Comparison of ENCODE assay signal across 11 cellular contexts in the genomic region with DNA sequence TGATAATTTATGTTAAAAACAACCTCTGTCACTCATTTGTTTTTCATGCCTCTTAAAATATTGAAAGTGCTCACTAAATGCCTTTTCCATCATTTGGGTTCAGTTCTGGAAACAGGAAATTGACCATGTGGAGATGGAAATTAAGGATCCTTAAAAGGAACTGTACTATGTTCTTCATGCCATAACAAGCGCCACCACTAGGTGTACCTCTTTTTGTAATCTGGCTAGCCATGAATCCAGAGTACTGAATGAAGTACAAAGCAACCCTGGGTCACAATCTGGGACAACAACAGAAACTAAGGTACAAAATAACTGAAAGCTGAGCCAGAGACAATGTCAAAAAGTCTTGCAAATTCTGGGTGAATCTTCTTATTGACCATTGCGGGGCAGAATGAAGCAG.
DNase-seq lines count a peak whose midpoint lies in the region; ATAC-seq and TF ChIP-seq lines count a peak whose summit lies in the region.
"Had no signal": no experiment of that assay in that cellular context is flagged by ENCODE, and none has a peak within 500 bp of the region (broad histone marks: within the 10 kb centered on the region; RNA-seq: fewer than 3 reads in every experiment).

No MANE protein-coding gene starts in this region.

- no peak overlapping the region for H3K27ac Mint-ChIP-seq in activated T-cell treated with anti-CD3 and anti-CD28 coated beads, Interleukin-2, amount 50 U/mL, for 24 hours
- H3K27ac Mint-ChIP-seq: activated CD8-positive, alpha-beta memory T cell treated with anti-CD3 and anti-CD28 coated beads, Interleukin-2, amount 10 ng/mL, durations not matched to agents 7 days and 5 days had no signal

- no peak overlapping the region for H3K4me3 Mint-ChIP-seq in activated T-cell treated with anti-CD3 and anti-CD28 coated beads, Interleukin-2, amount 50 U/mL, for 24 hours
- H3K4me3 Mint-ChIP-seq: activated CD8-positive, alpha-beta memory T cell treated with anti-CD3 and anti-CD28 coated beads, Interleukin-2, amount 10 ng/mL, durations not matched to agents 7 days and 5 days had no signal

- in situ Hi-C loops in SK-MEL-5 (cut with HindIII; ENCODE audit: low pct_unique_long_range_greater_than_20kb, low sequenced_read_pairs), result no loop called here

- no peaks in the 10 kb centered on the region for H3K27me3 Mint-ChIP-seq in activated T-cell treated with anti-CD3 and anti-CD28 coated beads, Interleukin-2, amount 50 U/mL, for 24 hours
- H3K27me3 Mint-ChIP-seq: activated CD8-positive, alpha-beta memory T cell treated with anti-CD3 and anti-CD28 coated beads, Interleukin-2, amount 10 ng/mL, durations not matched to agents 7 days and 5 days had no signal

- TF ChIP-seq CTCF in GM12874 (IDR thresholded peaks at IDR 0.05; ENCODE audit: insufficient read depth, low read depth, low read length), result peak; percentile 38; the same call in 1 of the 2 replicates

- H3K4me1 Mint-ChIP-seq in activated T-cell treated with anti-CD3 and anti-CD28 coated beads, Interleukin-2, amount 50 U/mL, for 24 hours (ENCODE audit: low read depth), result no peaks in the 10 kb centered on the region
- H3K4me1 Mint-ChIP-seq: activated CD8-positive, alpha-beta memory T cell treated with anti-CD3 and anti-CD28 coated beads, Interleukin-2, amount 10 ng/mL, durations not matched to agents 7 days and 5 days had no signal

- DNase-seq in SK-MEL-5 (ENCODE audit: low read depth, low spot score) (peak; percentile 40), iPS-NIHi7 (ENCODE audit: extremely low spot score) (peak; percentile 18), NCI-H2029 treated with DMSO at 0.1 percent for 48 hours (lab: John Stamatoyannopoulos, UW) (no peak), NCI-H1694 treated with DMSO at 0.1 percent for 48 hours (lab: John Stamatoyannopoulos, UW) (no peak)
- DNase-seq in activated T-cell treated with anti-CD3 and anti-CD28 coated beads, Interleukin-2, amount 50 U/mL, for 24 hours, result no peak
- DNase-seq: activated CD8-positive, alpha-beta memory T cell treated with anti-CD3 and anti-CD28 coated beads, Interleukin-2, amount 10 ng/mL, durations not matched to agents 7 days and 5 days; aorta; NCI-H2029 had no signal

- ATAC-seq in HG03280 (IDR thresholded peaks at IDR 0.05; ENCODE audit: unreplicated experiment), result peak; percentile 52
- ATAC-seq in GM19463 (IDR thresholded peaks at IDR 0.05; ENCODE audit: unreplicated experiment), result no peak
- ATAC-seq: activated CD8-positive, alpha-beta memory T cell treated with anti-CD3 and anti-CD28 coated beads, Interleukin-2, amount 10 ng/mL, durations not matched to agents 7 days and 5 days had no signal

- no peaks in the 10 kb centered on the region for H3K36me3 Mint-ChIP-seq in activated T-cell treated with anti-CD3 and anti-CD28 coated beads, Interleukin-2, amount 50 U/mL, for 24 hours (ENCODE audit: low read depth)
- H3K36me3 Mint-ChIP-seq: activated CD8-positive, alpha-beta memory T cell treated with anti-CD3 and anti-CD28 coated beads, Interleukin-2, amount 10 ng/mL, durations not matched to agents 7 days and 5 days had no signal

- peaks cover 3% of the 10 kb centered on the region for H3K9me3 Mint-ChIP-seq in activated T-cell treated with anti-CD3 and anti-CD28 coated beads, Interleukin-2, amount 50 U/mL, for 24 hours

Comparison
In these comparisons a context has a peak if more than half of its experiments do, and no peak if none do; other contexts are left out.
1. DNase-seq: peak in SK-MEL-5 (single experiment) and iPS-NIHi7 (single experiment); none in NCI-H2029 treated with DMSO at 0.1 percent for 48 hours (single experiment), activated T-cell treated with anti-CD3 and anti-CD28 coated beads, Interleukin-2, amount 50 U/mL, for 24 hours (single experiment) and NCI-H1694 treated with DMSO at 0.1 percent for 48 hours (single experiment).